Comparison of ENCODE assay signal across 28 cellular contexts in genomic region chr19:6705931-6706632, GRCh38. TPM values are rescaled to one million over a fixed set of nuclear protein-coding genes. Genes with fewer than 3 reads are reported as not detected.
"Had no signal": no experiment of that assay in that cellular context is flagged by ENCODE, and none has a peak within 500 bp of the region (broad histone marks: within the 10 kb centered on the region; RNA-seq: fewer than 3 reads in every experiment).

No MANE protein-coding gene starts in this region.

- H3K4me3 Mint-ChIP-seq: activated CD4-positive, alpha-beta memory T cell treated with anti-CD3 and anti-CD28 coated beads, Interleukin-2, amount 10 ng/mL, durations not matched to agents 7 days and 5 days; activated CD4-positive, alpha-beta T cell treated with anti-CD3 and anti-CD28 coated beads, Interleukin-2, amount 10 ng/mL, durations not matched to agents 24 days and 14 days; activated naive CD4-positive, alpha-beta T cell treated with anti-CD3 and anti-CD28 coated beads for 36 hours; activated naive CD8-positive, alpha-beta T cell treated with anti-CD3 and anti-CD28 coated beads, Interleukin-2, amount 10 ng/mL, durations not matched to agents 7 days and 5 days; activated T-cell treated with anti-CD3 and anti-CD28 coated beads, Interleukin-2, amount 50 U/mL, for 72 hours; dendritic cell treated with granulocyte-macrophage colony-stimulating factor and Interleukin-4, amounts not matched to agents 40 ng/mL and 50 ng/mL, for 4 days; nephron; T-helper 1 cell treated with Interleukin-12 subunit alpha and Interleukin-12 subunit beta and Interleukin-4 antibody, amounts not matched to agents 30 μg/mL and 1 μg/mL, for 36 hours had no signal

- H3K36me3 Mint-ChIP-seq: activated naive CD8-positive, alpha-beta T cell treated with anti-CD3 and anti-CD28 coated beads, Interleukin-2, amount 10 ng/mL, durations not matched to agents 7 days and 5 days had no signal

- H3K4me3 ChIP-seq: cardiac muscle cell, esophagus muscularis mucosa, pancreas, transverse colon, uterus had no signal

- DNase-seq: activated CD4-positive, alpha-beta memory T cell treated with anti-CD3 and anti-CD28 coated beads, Interleukin-2, amount 10 ng/mL, durations not matched to agents 7 days and 5 days; activated CD4-positive, alpha-beta T cell treated with anti-CD3 and anti-CD28 coated beads, Interleukin-2, amount 10 ng/mL, durations not matched to agents 24 days and 14 days; activated effector memory CD4-positive, alpha-beta T cell treated with Interleukin-2 at 50 U/mL for 16 hours; activated naive CD4-positive, alpha-beta T cell treated with anti-CD3 and anti-CD28 coated beads for 36 hours; activated naive CD8-positive, alpha-beta T cell treated with anti-CD3 and anti-CD28 coated beads, Interleukin-2, amount 10 ng/mL, durations not matched to agents 7 days and 5 days; activated T-cell treated with anti-CD3 and anti-CD28 coated beads, Interleukin-2, amount 50 U/mL, for 72 hours; amniotic stem cell; effector CD4-positive, alpha-beta T cell; glutamatergic neuron; hippocampal formation; kidney glomerular epithelial cell; left ventricle myocardium superior; midbrain; stimulated activated CD4-positive, alpha-beta T cell treated with anti-CD3 and anti-CD28 coated beads, Interleukin-1b, Interleukin-23, amount 100 ng/mL, for 48 hours; transverse colon; uterus had no signal

- H3K9me3 ChIP-seq: esophagus muscularis mucosa, neutrophil, pancreas, transverse colon, uterus had no signal

- H3K4me1 Mint-ChIP-seq: nephron had no signal

- H3K27ac Mint-ChIP-seq: activated CD4-positive, alpha-beta memory T cell treated with anti-CD3 and anti-CD28 coated beads, Interleukin-2, amount 10 ng/mL, durations not matched to agents 7 days and 5 days; activated CD4-positive, alpha-beta T cell treated with anti-CD3 and anti-CD28 coated beads, Interleukin-2, amount 10 ng/mL, durations not matched to agents 24 days and 14 days; activated naive CD4-positive, alpha-beta T cell treated with anti-CD3 and anti-CD28 coated beads for 36 hours; activated naive CD8-positive, alpha-beta T cell treated with anti-CD3 and anti-CD28 coated beads, Interleukin-2, amount 10 ng/mL, durations not matched to agents 7 days and 5 days; activated T-cell treated with anti-CD3 and anti-CD28 coated beads, Interleukin-2, amount 50 U/mL, for 72 hours; dendritic cell treated with granulocyte-macrophage colony-stimulating factor and Interleukin-4, amounts not matched to agents 40 ng/mL and 50 ng/mL, for 4 days; nephron; T-helper 1 cell treated with Interleukin-12 subunit alpha and Interleukin-12 subunit beta and Interleukin-4 antibody, amounts not matched to agents 30 μg/mL and 1 μg/mL, for 36 hours had no signal

- ATAC-seq: activated CD4-positive, CD25-positive, alpha-beta regulatory T cell treated with anti-CD3 and anti-CD28 coated beads, Interleukin-2, amount 50 U/mL, for 24 hours; activated T-cell treated with anti-CD3 and anti-CD28 coated beads, Interleukin-2, amount 50 U/mL, for 72 hours; left ventricle myocardium superior had no signal

RNA-seq across cellular contexts. Expression of gene TNFSF14, which starts 36.1 kb away (rescaled TPM):
- total RNA-seq: cardiac muscle cell, frontal cortex, pulmonary artery endothelial cell, skeletal muscle tissue, temporal lobe had no signal
